In the genomic region with DNA sequence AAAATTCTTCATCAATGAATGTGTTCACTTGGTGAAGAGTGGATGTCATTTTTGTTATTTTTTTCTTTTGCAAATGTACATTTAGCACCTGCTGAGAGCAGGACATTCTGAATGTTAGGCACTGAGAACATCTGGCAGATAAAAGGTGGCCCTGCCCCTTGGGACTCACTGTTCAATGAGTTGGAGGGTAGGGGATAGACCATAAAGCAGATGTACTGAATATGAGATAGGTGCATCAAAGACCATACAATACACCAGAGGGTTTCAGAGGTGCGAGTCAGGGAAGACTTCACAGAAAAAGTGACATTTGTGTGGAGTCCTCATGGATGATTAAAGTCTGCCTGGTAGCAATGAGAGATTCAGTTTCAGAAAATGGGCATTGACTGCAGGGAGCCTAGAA, we compare ENCODE assay signal across 24 cellular contexts.
"Had no signal": no experiment of that assay in that cellular context is flagged by ENCODE, and none has a peak within 500 bp of the region (broad histone marks: within the 10 kb centered on the region; RNA-seq: fewer than 3 reads in every experiment).

No MANE protein-coding gene starts in this region.

- ATAC-seq: body of pancreas, gastroesophageal sphincter, left ventricle myocardium superior, natural killer cell had no signal

- H3K27me3 ChIP-seq: body of pancreas, cardiac muscle cell, gastroesophageal sphincter, tibial artery had no signal

- H3K4me3 ChIP-seq: body of pancreas, cardiac muscle cell, gastroesophageal sphincter, prostate gland, tibial artery had no signal

- H3K36me3 ChIP-seq: cardiac muscle cell, gastroesophageal sphincter, prostate gland, tibial artery had no signal

- H3K27ac ChIP-seq: body of pancreas, cardiac muscle cell, gastroesophageal sphincter, prostate gland, tibial artery had no signal

- H3K4me1 Mint-ChIP-seq: endodermal cell had no signal

- H3K4me1 ChIP-seq: body of pancreas, gastroesophageal sphincter, prostate gland, tibial artery had no signal

- H3K9me3 ChIP-seq: body of pancreas, gastroesophageal sphincter, prostate gland, tibial artery had no signal

- H3K4me3 Mint-ChIP-seq: activated T-helper 1 cell treated with anti-CD3 and anti-CD28 coated beads, Interleukin-12 subunit alpha, Interleukin-12 subunit beta, Interleukin-2, Interleukin-4 antibody, amounts not matched to agents 30 ng/mL and 10 ng/mL and 1 ng/mL, durations not matched to agents 14 hours and 24 hours and 36 hours; endodermal cell; mesothelial cell of epicardium; natural killer cell; T-helper 1 cell treated with Interleukin-12 subunit alpha and Interleukin-12 subunit beta and Interleukin-4 antibody, amounts not matched to agents 30 μg/mL and 1 μg/mL, for 36 hours; WTC11 had no signal

- H3K9me3 Mint-ChIP-seq: activated T-helper 1 cell treated with anti-CD3 and anti-CD28 coated beads, Interleukin-12 subunit alpha, Interleukin-12 subunit beta, Interleukin-2, Interleukin-4 antibody, amounts not matched to agents 30 ng/mL and 10 ng/mL and 1 ng/mL, durations not matched to agents 14 hours and 24 hours and 36 hours; endodermal cell; natural killer cell; T-helper 1 cell treated with Interleukin-12 subunit alpha and Interleukin-12 subunit beta and Interleukin-4 antibody, amounts not matched to agents 30 μg/mL and 1 μg/mL, for 36 hours had no signal

- H3K36me3 Mint-ChIP-seq: natural killer cell, WTC11 had no signal

- H3K27ac Mint-ChIP-seq: activated T-helper 1 cell treated with anti-CD3 and anti-CD28 coated beads, Interleukin-12 subunit alpha, Interleukin-12 subunit beta, Interleukin-2, Interleukin-4 antibody, amounts not matched to agents 30 ng/mL and 10 ng/mL and 1 ng/mL, durations not matched to agents 14 hours and 24 hours and 36 hours; endodermal cell; mesothelial cell of epicardium; natural killer cell; T-helper 1 cell treated with Interleukin-12 subunit alpha and Interleukin-12 subunit beta and Interleukin-4 antibody, amounts not matched to agents 30 μg/mL and 1 μg/mL, for 36 hours; WTC11 had no signal

- DNase-seq: activated CD4-positive, alpha-beta T cell treated with anti-CD3 and anti-CD28 coated beads for 4 hours; activated CD4-positive, alpha-beta T cell treated with anti-CD3 and anti-CD28 coated beads, Interleukin-2, amount 50 U/mL, for 48 hours; activated gamma-delta T cell treated with Interleukin-2 at 50 U/mL for 16 hours; anterior cingulate cortex; body of pancreas; cortex of kidney; endodermal cell; head of caudate nucleus; left ventricle myocardium superior; mammary epithelial cell; natural killer cell; stimulated activated CD4-positive, alpha-beta T cell treated with anti-CD3 and anti-CD28 coated beads, Interleukin-2, amount 100 ng/mL, for 48 hours; stimulated activated CD8-positive, alpha-beta memory T cell treated with anti-CD3 and anti-CD28 coated beads, Interleukin-4, amount 100 ng/mL, for 48 hours; stimulated activated naive CD4-positive, alpha-beta T cell treated with Interleukin-2 at 50 U/mL for 16 hours; substantia nigra; T1000; tibial artery had no signal
